8 cellular contexts compared by ENCODE assay signal in genomic region chr19:1490020-1490310, GRCh38. TPM values are rescaled to one million over a fixed set of nuclear protein-coding genes. Genes with fewer than 3 reads are reported as not detected.
DNase-seq lines count a peak whose midpoint lies in the region; ATAC-seq, FAIRE-seq and TF ChIP-seq lines count a peak whose summit lies in the region.

No MANE protein-coding gene starts in this region.

- H3K27ac ChIP-seq in HCT116 (ENCODE audit: low read depth, low read length), result peak overlapping the region; percentile 78
- H3K27ac ChIP-seq in iPS-18a (ENCODE audit: low read length), result no peak overlapping the region

- H3K9me3 ChIP-seq in HCT116 (ENCODE audit: control insufficient read depth in 1 of 2, insufficient read depth in 1 of 2, low read depth in 1 of 2, low read length in 2 of 2) (no peaks in the 10 kb centered on the region), iPS-18a (ENCODE audit: control insufficient read depth, low read depth, low read length) (no peaks in the 10 kb centered on the region)

- BruUV-seq in HCT116 (replicated peaks; lab: Mats Ljungman, UMichigan), result no TSS peak

- peaks cover 15% of the 10 kb centered on the region for H3K4me1 Mint-ChIP-seq in activated CD4-positive, alpha-beta memory T cell treated with anti-CD3 and anti-CD28 coated beads, Interleukin-2, amount 10 ng/mL, durations not matched to agents 7 days and 5 days
- peaks cover 14% of the 10 kb centered on the region for H3K4me1 Mint-ChIP-seq in stimulated activated memory B cell treated with anti-CD40 and anti-IgM and Interleukin-4, amounts not matched to agents 10 μg/mL and 1 μg/mL and 100 μg/mL, for 72 hours

- no peaks in the 10 kb centered on the region for H4K20me1 ChIP-seq in HCT116 (ENCODE audit: insufficient read depth)

- TF ChIP-seq RAD21 in HCT116 (IDR thresholded peaks at IDR 0.05; ENCODE audit: low read depth), result no peak

- no peak for TF ChIP-seq POLR2A in HCT116 (IDR thresholded peaks at IDR 0.05; ENCODE audit: borderline replicate concordance, extremely low read depth, insufficient read depth, insufficient read length)

- peaks cover 7% of the 10 kb centered on the region; the same call in 1 of the 2 replicates for H3K79me2 ChIP-seq in HCT116 (ENCODE audit: insufficient read depth, low read length)

- peaks cover 11% of the 10 kb centered on the region for H3K27me3 Mint-ChIP-seq in activated CD4-positive, alpha-beta memory T cell treated with anti-CD3 and anti-CD28 coated beads, Interleukin-2, amount 10 ng/mL, durations not matched to agents 7 days and 5 days
- peaks cover 31% of the 10 kb centered on the region for H3K27me3 Mint-ChIP-seq in stimulated activated memory B cell treated with anti-CD40 and anti-IgM and Interleukin-4, amounts not matched to agents 10 μg/mL and 1 μg/mL and 100 μg/mL, for 72 hours

- H3K36me3 Mint-ChIP-seq in activated CD4-positive, alpha-beta memory T cell treated with anti-CD3 and anti-CD28 coated beads, Interleukin-2, amount 10 ng/mL, durations not matched to agents 7 days and 5 days (ENCODE audit: low read depth), result no peaks in the 10 kb centered on the region
- no peaks in the 10 kb centered on the region for H3K36me3 Mint-ChIP-seq in stimulated activated memory B cell treated with anti-CD40 and anti-IgM and Interleukin-4, amounts not matched to agents 10 μg/mL and 1 μg/mL and 100 μg/mL, for 72 hours

- no peaks in the 10 kb centered on the region for H3K9me3 Mint-ChIP-seq in activated CD4-positive, alpha-beta memory T cell treated with anti-CD3 and anti-CD28 coated beads, Interleukin-2, amount 10 ng/mL, durations not matched to agents 7 days and 5 days
- no peaks in the 10 kb centered on the region for H3K9me3 Mint-ChIP-seq in stimulated activated memory B cell treated with anti-CD40 and anti-IgM and Interleukin-4, amounts not matched to agents 10 μg/mL and 1 μg/mL and 100 μg/mL, for 72 hours

- CTCF ChIA-PET in HCT116 (lab: Charles Lee), result no interaction called here
- CTCF ChIA-PET in activated CD4-positive, alpha-beta memory T cell treated with anti-CD3 and anti-CD28 coated beads, Interleukin-2, amount 10 ng/mL, durations not matched to agents 7 days and 5 days (lab: Charles Lee), result no interaction called here

- ATAC-seq in HCT116, result no peak
- no peak for ATAC-seq in stimulated activated memory B cell treated with anti-CD40 and anti-IgM and Interleukin-4, amounts not matched to agents 10 μg/mL and 1 μg/mL and 100 μg/mL, for 72 hours
- no peak for ATAC-seq in GM19395 (IDR thresholded peaks at IDR 0.05; ENCODE audit: unreplicated experiment)

- H3K9me2 ChIP-seq in HCT116 (ENCODE audit: insufficient read depth), result no peaks in the 10 kb centered on the region

- H3K4me1 ChIP-seq in HCT116 (ENCODE audit: control insufficient read depth in 1 of 2, insufficient read depth in 2 of 2, low read length in 2 of 2) (peaks cover 19 to 33% of the 10 kb centered on the region in 2 experiments), iPS-18a (ENCODE audit: control insufficient read depth, low read depth, low read length) (no peaks in the 10 kb centered on the region)

- TF ChIP-seq CTCF in HCT116 (IDR thresholded peaks at IDR 0.05 in 2 of 3, conservative IDR thresholded peaks at IDR 0.05 in 1 of 3; ENCODE audit: borderline replicate concordance in 1 of 3, insufficient read depth in 1 of 3, low read depth in 2 of 3, low read length in 2 of 3), result no peak

- peak overlapping the region; percentile 46 for H3K4me3 Mint-ChIP-seq in activated CD4-positive, alpha-beta memory T cell treated with anti-CD3 and anti-CD28 coated beads, Interleukin-2, amount 10 ng/mL, durations not matched to agents 7 days and 5 days
- peak overlapping the region; percentile 50 for H3K4me3 Mint-ChIP-seq in stimulated activated memory B cell treated with anti-CD40 and anti-IgM and Interleukin-4, amounts not matched to agents 10 μg/mL and 1 μg/mL and 100 μg/mL, for 72 hours

- FAIRE-seq in frontal cortex (lab: Jason Lieb, UNC), result no peak

- H3K4me3 ChIP-seq in HCT116 (replicated peaks in 1 of 2; ENCODE audit: low read depth in 1 of 2, low read length in 2 of 2) (peak overlapping the region; percentile 57 to 65), iPS-18a (ENCODE audit: low read length) (peak overlapping the region; percentile 70)

- H3K27ac Mint-ChIP-seq in activated CD4-positive, alpha-beta memory T cell treated with anti-CD3 and anti-CD28 coated beads, Interleukin-2, amount 10 ng/mL, durations not matched to agents 7 days and 5 days, result no peak overlapping the region
- H3K27ac Mint-ChIP-seq in stimulated activated memory B cell treated with anti-CD40 and anti-IgM and Interleukin-4, amounts not matched to agents 10 μg/mL and 1 μg/mL and 100 μg/mL, for 72 hours, result peak overlapping the region; percentile 22

- RAD21 ChIA-PET in HCT116 (lab: Charles Lee; ENCODE audit: low non-redundant PET in 1 of 2, low total read pairs in 2 of 2, uncharacterized antibody in 2 of 2, unreplicated experiment in 2 of 2), result no interaction called here

- intact Hi-C loops in HCT116 (cut with micrococcal nuclease), result loop anchor here (1.0 kb wide), 1 partner anchor 11 kb away; the partner anchor contains the start of gene C19orf25

- DNase-seq in HCT116 (ENCODE audit: low read depth, low spot score) (no peak), frontal cortex (ENCODE audit: low spot score in 2 of 2) (no peak), RPMI8226 (no peak)
- DNase-seq in activated CD4-positive, alpha-beta memory T cell treated with anti-CD3 and anti-CD28 coated beads, Interleukin-2, amount 10 ng/mL, durations not matched to agents 7 days and 5 days, result no peak
- DNase-seq in activated CD8-positive, alpha-beta memory T cell treated with anti-CD3 and anti-CD28 coated beads, Interleukin-2, amount 50 U/mL, for 4 hours, result no peak

- H3K36me3 ChIP-seq in HCT116 (ENCODE audit: control insufficient read depth in 1 of 2, insufficient read depth in 2 of 2, low read length in 2 of 2) (no peaks in the 10 kb centered on the region), iPS-18a (ENCODE audit: control insufficient read depth, low read depth, low read length) (no peaks in the 10 kb centered on the region)

- H3K9ac ChIP-seq in HCT116 (ENCODE audit: low read length), result peak overlapping the region; percentile 79
- peak overlapping the region; percentile 44 for H3K9ac ChIP-seq in iPS-18a (ENCODE audit: low read length)

- peak overlapping the region; percentile 94 for H3K4me2 ChIP-seq in HCT116 (ENCODE audit: low read length)

- H3K27me3 ChIP-seq in HCT116 (ENCODE audit: insufficient read depth, low read length) (no peaks in the 10 kb centered on the region), iPS-18a (ENCODE audit: control insufficient read depth, insufficient read depth, low read length) (peaks cover 22% of the 10 kb centered on the region)

- no peak overlapping the region for H2AFZ ChIP-seq in HCT116 (ENCODE audit: low read depth, low read length, poor library complexity, severe bottlenecking)

- POLR2A ChIA-PET in HCT116 (lab: Charles Lee), result no interaction called here
- POLR2A ChIA-PET in activated CD4-positive, alpha-beta memory T cell treated with anti-CD3 and anti-CD28 coated beads, Interleukin-2, amount 10 ng/mL, durations not matched to agents 7 days and 5 days (lab: Charles Lee), result interaction anchor here (1.7 kb wide), 1 partner anchor 19 kb away, joined by 4 read pairs; no protein-coding TSS in a partner anchor

TF ChIP-seq in HCT116, 20 proteins besides CTCF, POLR2A, EP300 and RAD21:
- TF ChIP-seq POLR2AphosphoS5 (IDR thresholded peaks at IDR 0.05; ENCODE audit: low read depth, low read length) (0 out of 2 replicates have a peak, but pooled peaks have one; percentile 59), ELF1 (IDR thresholded peaks at IDR 0.05; ENCODE audit: borderline replicate concordance, low read depth) (no peak), ZFX (IDR thresholded peaks at IDR 0.05) (0 out of 2 replicates have a peak, but pooled peaks have one; percentile 36), EGR1 (IDR thresholded peaks at IDR 0.05; ENCODE audit: low read depth) (no peak), ZNF274 (IDR thresholded peaks at IDR 0.05; ENCODE audit: low read depth, low read length) (no peak)

RNA-seq across cellular contexts. Expression of gene PCSK4, which starts 0.2 kb away (rescaled TPM):
- 11.1 TPM for total RNA-seq in HCT116 (2021; ENCODE audit: unreplicated experiment)
- 8.2 and 9.8 TPM in 2 replicates for polyA plus RNA-seq in HCT116 (2012)
- 1 to 10 TPM; 2.5 to 3.6 TPM for total RNA-seq in activated CD4-positive, alpha-beta memory T cell treated with anti-CD3 and anti-CD28 coated beads, Interleukin-2, amount 10 ng/mL, durations not matched to agents 7 days and 5 days
- 3.7 TPM for total RNA-seq in frontal cortex

RNA-seq across cellular contexts. Expression of gene REEP6, which starts 1.0 kb away (rescaled TPM):
- total RNA-seq in HCT116 (2021; ENCODE audit: unreplicated experiment) (53.9 TPM), frontal cortex (2.4 TPM)
- 63.6 and 65.9 TPM in 2 replicates for polyA plus RNA-seq in HCT116 (2012)
- 1 to 10 TPM; 1.1 to 1.6 TPM for total RNA-seq in activated CD4-positive, alpha-beta memory T cell treated with anti-CD3 and anti-CD28 coated beads, Interleukin-2, amount 10 ng/mL, durations not matched to agents 7 days and 5 days

RNA-seq across cellular contexts. Expression of gene C19orf25, which starts 10.9 kb away (rescaled TPM):
- total RNA-seq in HCT116 (2021; ENCODE audit: unreplicated experiment), result 48.8 TPM
- polyA plus RNA-seq in HCT116 (2012), result 25.7 and 32.1 TPM in 2 replicates
- total RNA-seq in activated CD4-positive, alpha-beta memory T cell treated with anti-CD3 and anti-CD28 coated beads, Interleukin-2, amount 10 ng/mL, durations not matched to agents 7 days and 5 days, result 10 to 100 TPM; 38.4 to 38.5 TPM
- total RNA-seq in frontal cortex, result 17.9 TPM

RNA-seq across cellular contexts. Expression of gene ADAMTSL5, which starts 22.9 kb away (rescaled TPM):
- 24.0 TPM for total RNA-seq in HCT116 (2021; ENCODE audit: unreplicated experiment)
- polyA plus RNA-seq in HCT116 (2012), result 15.9 and 17.1 TPM in 2 replicates
- 1 to 10 TPM; 2.9 to 3.5 TPM for total RNA-seq in activated CD4-positive, alpha-beta memory T cell treated with anti-CD3 and anti-CD28 coated beads, Interleukin-2, amount 10 ng/mL, durations not matched to agents 7 days and 5 days
- under 0.01 TPM for total RNA-seq in frontal cortex

RNA-seq across cellular contexts. Expression of gene PLK5, which starts 33.9 kb away (rescaled TPM):
- total RNA-seq in HCT116 (2021; ENCODE audit: unreplicated experiment), result not detected
- polyA plus RNA-seq in HCT116 (2012), result 0.04 TPM in 1 of 2 replicates, not detected in the other
- not detected for total RNA-seq in activated CD4-positive, alpha-beta memory T cell treated with anti-CD3 and anti-CD28 coated beads, Interleukin-2, amount 10 ng/mL, durations not matched to agents 7 days and 5 days
- not detected for total RNA-seq in frontal cortex

Comparison
In these comparisons a context has a peak if more than half of its experiments do, and no peak if none do; other contexts are left out.
1. RNA of gene REEP6, which starts 1.0 kb away (total RNA-seq): 53.9 TPM in HCT116 (single experiment); 2.4 TPM in frontal cortex (single experiment) and 1.1 to 1.6 TPM in activated CD4-positive, alpha-beta memory T cell treated with anti-CD3 and anti-CD28 coated beads, Interleukin-2, amount 10 ng/mL, durations not matched to agents 7 days and 5 days; every median in the first group is over 10 times any median in the second.